ENCODE assay signal across 9 cellular contexts in genomic region chr17:3963214-3964201, GRCh38. TPM values are rescaled to one million over a fixed set of nuclear protein-coding genes. Genes with fewer than 3 reads are reported as not detected.
DNase-seq lines count a peak whose midpoint lies in the region; ATAC-seq and TF ChIP-seq lines count a peak whose summit lies in the region.
"Had no signal": no experiment of that assay in that cellular context is flagged by ENCODE, and none has a peak within 500 bp of the region (broad histone marks: within the 10 kb centered on the region; RNA-seq: fewer than 3 reads in every experiment).

No MANE protein-coding gene starts in this region.

- H3K4me3 ChIP-seq in DOHH2 (ENCODE audit: low read length) (peak overlapping the region; percentile 98), H7 (ENCODE audit: insufficient read depth, low read depth, low read length) (peak overlapping the region; percentile 57), OCI-LY3 (ENCODE audit: low read length) (peak overlapping the region; percentile 99)

- peak overlapping the region; percentile 68 for H3K27ac Mint-ChIP-seq in memory B cell

- peak overlapping the region; percentile 94 for H3K9ac ChIP-seq in OCI-LY3 (ENCODE audit: low read length)

- peaks cover 25% of the 10 kb centered on the region for H4K20me1 ChIP-seq in DOHH2 (ENCODE audit: control insufficient read depth, insufficient read depth, low read depth, low read length)
- peaks cover 42% of the 10 kb centered on the region for H4K20me1 ChIP-seq in OCI-LY3 (ENCODE audit: insufficient read depth, low read length)

- H3K4me1 Mint-ChIP-seq in memory B cell = peaks cover 57% of the 10 kb centered on the region

- H3K9me3 ChIP-seq in DOHH2 (ENCODE audit: control insufficient read depth, insufficient read depth, low read length) = no peaks in the 10 kb centered on the region
- H3K9me3 ChIP-seq in OCI-LY3 (ENCODE audit: insufficient read depth, low read length) = 0 out of 2 replicates have a peak, but pooled peaks cover 5% of the 10 kb centered on the region

- H3K27me3 Mint-ChIP-seq in memory B cell = no peaks in the 10 kb centered on the region

- H3K4me2 ChIP-seq in DOHH2 (ENCODE audit: low read length) = peak overlapping the region; percentile 100
- peak overlapping the region; percentile 96 for H3K4me2 ChIP-seq in OCI-LY3 (ENCODE audit: low read length)

- peaks cover 71% of the 10 kb centered on the region for H3K4me1 ChIP-seq in DOHH2 (ENCODE audit: control insufficient read depth, low read length)
- peaks cover 48% of the 10 kb centered on the region for H3K4me1 ChIP-seq in OCI-LY3 (ENCODE audit: low read length)

- H3F3A ChIP-seq in DOHH2 (ENCODE audit: control insufficient read depth, insufficient read depth) = peaks cover 24% of the 10 kb centered on the region

- H3K4me3 Mint-ChIP-seq in memory B cell = peak overlapping the region; percentile 87

- H3K36me3 ChIP-seq in DOHH2 (ENCODE audit: control insufficient read depth, low read length) = peaks cover 46% of the 10 kb centered on the region
- H3K36me3 ChIP-seq in H7 (replicated peaks; ENCODE audit: control insufficient read depth, insufficient read depth, low read length) = no peaks in the 10 kb centered on the region
- H3K36me3 ChIP-seq in OCI-LY3 (replicated peaks; ENCODE audit: low read depth, low read length) = peaks cover 18% of the 10 kb centered on the region

- H3K79me2 ChIP-seq in DOHH2 (ENCODE audit: control insufficient read depth, low read length) (peaks cover 55% of the 10 kb centered on the region), OCI-LY3 (ENCODE audit: low read length) (peaks cover 51% of the 10 kb centered on the region)

- no peak for TF ChIP-seq CTCF in DOHH2 (IDR thresholded peaks at IDR 0.05; ENCODE audit: low read depth, low read length, poor library complexity, severe bottlenecking)
- TF ChIP-seq CTCF in OCI-LY3 (IDR thresholded peaks at IDR 0.05; ENCODE audit: low read depth, low read length) = no peak

- H3K27me3 ChIP-seq in DOHH2 (ENCODE audit: control insufficient read depth, low read length) (no peaks in the 10 kb centered on the region), H7 (ENCODE audit: control insufficient read depth, insufficient read depth, low read length) (peaks cover 26% of the 10 kb centered on the region), OCI-LY3 (ENCODE audit: low read depth, low read length) (no peaks in the 10 kb centered on the region)

- DNase-seq in H7 = peak; percentile 86
- DNase-seq in activated gamma-delta T cell (lab: John Stamatoyannopoulos, UW) = peak; percentile 59
- peak; percentile 64 to 73 for DNase-seq in memory B cell (ENCODE audit: low spot score in 2 of 2)
- peak; percentile 46 for DNase-seq in stimulated activated naive CD4-positive, alpha-beta T cell treated with Interleukin-2 at 50 U/mL for 16 hours (lab: John Stamatoyannopoulos, UW)
- DNase-seq in AG20443 (ENCODE audit: low spot score) = no peak

- no peaks in the 10 kb centered on the region for H3K9me3 Mint-ChIP-seq in memory B cell

- H3K27ac ChIP-seq in DOHH2 (ENCODE audit: low read depth, low read length) = peak overlapping the region; percentile 99
- peak overlapping the region; percentile 63 for H3K27ac ChIP-seq in OCI-LY3 (ENCODE audit: low read length)

- H2AFZ ChIP-seq in OCI-LY3 (ENCODE audit: low read depth, low read length) = no peak overlapping the region

- H3K9me2 ChIP-seq in DOHH2 (replicated peaks; ENCODE audit: control insufficient read depth, low read length) = no peaks in the 10 kb centered on the region

- peak; percentile 42 for ATAC-seq in memory B cell (ENCODE audit: low read depth)
- ATAC-seq in HG03565 (IDR thresholded peaks at IDR 0.05; ENCODE audit: unreplicated experiment) = no peak

- peaks cover 10% of the 10 kb centered on the region for H3K36me3 Mint-ChIP-seq in memory B cell

RNA-seq across cellular contexts. Expression of gene ATP2A3, which starts 0.7 kb away (rescaled TPM):
- total RNA-seq in H7 (2014; rRNA removed; shearing (Covaris generic)) = 5.7 and 5.8 TPM in 2 replicates

RNA-seq across cellular contexts. Expression of gene P2RX1, which starts 47.2 kb away (rescaled TPM):
- total RNA-seq in H7 (2014; rRNA removed; shearing (Covaris generic)) = 0.10 and 0.33 TPM in 2 replicates
- total RNA-seq: glomerular endothelial cell had no signal
